In genomic region chr21:41403966-41404365, GRCh38 we compare ENCODE assay signal across 24 cellular contexts. TPM values are rescaled to one million over a fixed set of nuclear protein-coding genes. Genes with fewer than 3 reads are reported as not detected.
"Had no signal": no experiment of that assay in that cellular context is flagged by ENCODE, and none has a peak within 500 bp of the region (broad histone marks: within the 10 kb centered on the region; RNA-seq: fewer than 3 reads in every experiment).

No MANE protein-coding gene starts in this region.

- H3K27me3 ChIP-seq: MG63, SJSA1 had no signal

- H3K9me3 ChIP-seq: MG63, SJSA1 had no signal

- H3K4me3 ChIP-seq: MG63, SJSA1, SK-N-MC had no signal

- H3K27ac ChIP-seq: HL-60, SJSA1, SK-N-MC had no signal

- DNase-seq: KBM-7, MG63, NCI-H1092, NCI-H1105 treated with DMSO at 0.1 percent for 48 hours, NCI-H1417 treated with DMSO at 0.1 percent for 48 hours, NCI-H146, NCI-H187, NCI-H2029, NCI-H2081 treated with DMSO at 0.1 percent for 48 hours, NCI-H2171, NCI-H226, NCI-H446, NCI-H510A, NCI-H524 treated with DMSO at 0.1 percent for 48 hours, NCI-H69, NCI-H774, Right ventricle myocardium superior, RPMI8226, SIG-M5 had no signal

- FAIRE-seq: HTR-8/SVneo, RCC 7860 had no signal

- H3K36me3 ChIP-seq: MG63, SJSA1 had no signal

- H3K4me1 ChIP-seq: SJSA1 had no signal

RNA-seq across cellular contexts. Expression of gene MX2, which starts 42.1 kb away (rescaled TPM):
- total RNA-seq: SJSA1 had no signal
